Comparison of ENCODE assay signal across 39 cellular contexts in genomic region chr5:77910789-77911188, GRCh38.
"Had no signal": no experiment of that assay in that cellular context is flagged by ENCODE, and none has a peak within 500 bp of the region (broad histone marks: within the 10 kb centered on the region; RNA-seq: fewer than 3 reads in every experiment).

No MANE protein-coding gene starts in this region.

- H3K4me1 ChIP-seq: adrenal gland, ascending aorta, body of pancreas, breast epithelium had no signal

- DNase-seq: activated effector memory CD4-positive, alpha-beta T cell treated with anti-CD3 and anti-CD28 coated beads, Interleukin-2, amount 50 U/mL, for 16 hours; activated effector memory CD4-positive, alpha-beta T cell treated with Interleukin-2 at 50 U/mL for 16 hours; activated gamma-delta T cell; activated gamma-delta T cell treated with Interleukin-2 at 50 U/mL for 16 hours; activated naive CD4-positive, alpha-beta T cell; activated naive CD4-positive, alpha-beta T cell treated with anti-CD3 and anti-CD28 coated beads for 36 hours; activated naive CD4-positive, alpha-beta T cell treated with anti-CD3 and anti-CD28 coated beads, Interleukin-2, amount 10 ng/mL, durations not matched to agents 7 days and 5 days; activated naive CD4-positive, alpha-beta T cell treated with anti-CD3 and anti-CD28 coated beads, Interleukin-2, amount 50 U/mL, for 16 hours; activated naive CD4-positive, alpha-beta T cell treated with Interleukin-2 at 50 U/mL for 16 hours; activated naive CD8-positive, alpha-beta T cell treated with anti-CD3 and anti-CD28 coated beads for 36 hours; activated naive CD8-positive, alpha-beta T cell treated with anti-CD3 and anti-CD28 coated beads, Interleukin-2, amount 10 ng/mL, durations not matched to agents 7 days and 5 days; activated naive CD8-positive, alpha-beta T cell treated with anti-CD3 and anti-CD28 coated beads, Interleukin-2, amount 50 U/mL, for 24 hours; activated T-cell treated with anti-CD3 and anti-CD28 coated beads, Interleukin-2, amount 50 U/mL, for 1 hour; activated T-cell treated with anti-CD3 and anti-CD28 coated beads, Interleukin-2, amount 50 U/mL, for 24 hours; activated T-cell treated with anti-CD3 and anti-CD28 coated beads, Interleukin-2, amount 50 U/mL, for 4 hours; activated T-cell treated with anti-CD3 and anti-CD28 coated beads, Interleukin-2, amount 50 U/mL, for 48 hours; activated T-cell treated with anti-CD3 and anti-CD28 coated beads, Interleukin-2, amount 50 U/mL, for 72 hours; adrenal gland; amniotic stem cell; amygdala; anterior cingulate cortex; aorta; body of pancreas; caudate nucleus; central memory CD4-positive, alpha-beta T cell; cerebellar nuclear complex had no signal

- H3K9me3 ChIP-seq: adrenal gland, ascending aorta, body of pancreas, breast epithelium had no signal

- H3K27me3 ChIP-seq: adrenal gland, ascending aorta, body of pancreas, breast epithelium, cardiac muscle cell had no signal

- H3K9me3 Mint-ChIP-seq: activated naive CD4-positive, alpha-beta T cell treated with anti-CD3 and anti-CD28 coated beads, Interleukin-2, amount 10 ng/mL, durations not matched to agents 7 days and 5 days; activated naive CD8-positive, alpha-beta T cell treated with anti-CD3 and anti-CD28 coated beads, Interleukin-2, amount 50 U/mL, for 24 hours; activated T-cell treated with anti-CD3 and anti-CD28 coated beads, Interleukin-2, amount 50 U/mL, for 24 hours; activated T-cell treated with anti-CD3 and anti-CD28 coated beads, Interleukin-2, amount 50 U/mL, for 4 hours; activated T-helper 1 cell treated with anti-CD3 and anti-CD28 coated beads, Interleukin-12 subunit alpha, Interleukin-12 subunit beta, Interleukin-2, Interleukin-4 antibody, amounts not matched to agents 30 ng/mL and 10 ng/mL and 1 ng/mL, durations not matched to agents 14 hours and 24 hours and 36 hours; activated T-helper 2 cell treated with anti-CD3 and anti-CD28 coated beads, Interferon-gamma antibody, Interleukin-2, Interleukin-4, amounts not matched to agents 10 μg/mL and 5 μg/mL and 100 μg/mL, durations not matched to agents 14 hours and 24 hours and 36 hours had no signal

- H3K36me3 ChIP-seq: adrenal gland, ascending aorta, breast epithelium, cardiac muscle cell had no signal

- H3K4me3 ChIP-seq: adrenal gland, ascending aorta, body of pancreas, breast epithelium, cardiac muscle cell had no signal

- FAIRE-seq: astrocyte, bronchial epithelial cell had no signal

- H3K36me3 Mint-ChIP-seq: activated naive CD4-positive, alpha-beta T cell treated with anti-CD3 and anti-CD28 coated beads, Interleukin-2, amount 10 ng/mL, durations not matched to agents 7 days and 5 days; activated naive CD4-positive, alpha-beta T cell treated with anti-CD3 and anti-CD28 coated beads, Interleukin-2, amount 50 U/mL, for 24 hours; activated naive CD8-positive, alpha-beta T cell treated with anti-CD3 and anti-CD28 coated beads for 36 hours; activated naive CD8-positive, alpha-beta T cell treated with anti-CD3 and anti-CD28 coated beads, Interleukin-2, amount 10 ng/mL, durations not matched to agents 7 days and 5 days; brain had no signal

- H3K27ac ChIP-seq: adrenal gland, ascending aorta, body of pancreas, breast epithelium, cardiac muscle cell had no signal

- H3K4me3 Mint-ChIP-seq: activated naive CD4-positive, alpha-beta T cell treated with anti-CD3 and anti-CD28 coated beads for 36 hours; activated naive CD4-positive, alpha-beta T cell treated with anti-CD3 and anti-CD28 coated beads, Interleukin-2, amount 10 ng/mL, durations not matched to agents 7 days and 5 days; activated naive CD4-positive, alpha-beta T cell treated with anti-CD3 and anti-CD28 coated beads, Interleukin-2, amount 50 U/mL, for 24 hours; activated naive CD8-positive, alpha-beta T cell; activated naive CD8-positive, alpha-beta T cell treated with anti-CD3 and anti-CD28 coated beads for 36 hours; activated naive CD8-positive, alpha-beta T cell treated with anti-CD3 and anti-CD28 coated beads, Interleukin-2, amount 10 ng/mL, durations not matched to agents 7 days and 5 days; activated naive CD8-positive, alpha-beta T cell treated with anti-CD3 and anti-CD28 coated beads, Interleukin-2, amount 50 U/mL, for 24 hours; activated T-cell treated with anti-CD3 and anti-CD28 coated beads, Interleukin-2, amount 50 U/mL, for 24 hours; activated T-cell treated with anti-CD3 and anti-CD28 coated beads, Interleukin-2, amount 50 U/mL, for 4 hours; activated T-cell treated with anti-CD3 and anti-CD28 coated beads, Interleukin-2, amount 50 U/mL, for 72 hours; activated T-helper 1 cell treated with anti-CD3 and anti-CD28 coated beads, Interleukin-12 subunit alpha, Interleukin-12 subunit beta, Interleukin-2, Interleukin-4 antibody, amounts not matched to agents 30 ng/mL and 10 ng/mL and 1 ng/mL, durations not matched to agents 14 hours and 24 hours and 36 hours; activated T-helper 17 cell treated with anti-CD3 and anti-CD28 coated beads, Interleukin-2, amount 50 U/mL, for 72 hours; brain; central memory CD8-positive, alpha-beta T cell had no signal

- H3K27ac Mint-ChIP-seq: activated naive CD4-positive, alpha-beta T cell treated with anti-CD3 and anti-CD28 coated beads for 36 hours; activated naive CD4-positive, alpha-beta T cell treated with anti-CD3 and anti-CD28 coated beads, Interleukin-2, amount 10 ng/mL, durations not matched to agents 7 days and 5 days; activated naive CD4-positive, alpha-beta T cell treated with anti-CD3 and anti-CD28 coated beads, Interleukin-2, amount 50 U/mL, for 24 hours; activated naive CD4-positive, alpha-beta T cell treated with anti-CD3 and anti-CD28 coated beads, Interleukin-2, amount 50 U/mL, for 72 hours; activated naive CD8-positive, alpha-beta T cell; activated naive CD8-positive, alpha-beta T cell treated with anti-CD3 and anti-CD28 coated beads for 36 hours; activated naive CD8-positive, alpha-beta T cell treated with anti-CD3 and anti-CD28 coated beads, Interleukin-2, amount 10 ng/mL, durations not matched to agents 7 days and 5 days; activated naive CD8-positive, alpha-beta T cell treated with anti-CD3 and anti-CD28 coated beads, Interleukin-2, amount 50 U/mL, for 24 hours; activated T-cell treated with anti-CD3 and anti-CD28 coated beads, Interleukin-2, amount 50 U/mL, for 24 hours; activated T-cell treated with anti-CD3 and anti-CD28 coated beads, Interleukin-2, amount 50 U/mL, for 72 hours; activated T-helper 1 cell treated with anti-CD3 and anti-CD28 coated beads, Interleukin-12 subunit alpha, Interleukin-12 subunit beta, Interleukin-2, Interleukin-4 antibody, amounts not matched to agents 30 ng/mL and 10 ng/mL and 1 ng/mL, durations not matched to agents 14 hours and 24 hours and 36 hours; activated T-helper 17 cell treated with anti-CD3 and anti-CD28 coated beads, Interleukin-2, amount 50 U/mL, for 72 hours; activated T-helper 2 cell treated with anti-CD3 and anti-CD28 coated beads, Interferon-gamma antibody, Interleukin-2, Interleukin-4, amounts not matched to agents 10 μg/mL and 5 μg/mL and 100 μg/mL, durations not matched to agents 14 hours and 24 hours and 36 hours; brain had no signal

- H3K4me1 Mint-ChIP-seq: activated naive CD4-positive, alpha-beta T cell treated with anti-CD3 and anti-CD28 coated beads, Interleukin-2, amount 10 ng/mL, durations not matched to agents 7 days and 5 days; activated naive CD4-positive, alpha-beta T cell treated with anti-CD3 and anti-CD28 coated beads, Interleukin-2, amount 50 U/mL, for 24 hours; activated naive CD8-positive, alpha-beta T cell treated with anti-CD3 and anti-CD28 coated beads for 36 hours; activated naive CD8-positive, alpha-beta T cell treated with anti-CD3 and anti-CD28 coated beads, Interleukin-2, amount 10 ng/mL, durations not matched to agents 7 days and 5 days; activated naive CD8-positive, alpha-beta T cell treated with anti-CD3 and anti-CD28 coated beads, Interleukin-2, amount 50 U/mL, for 24 hours; activated T-helper 17 cell treated with anti-CD3 and anti-CD28 coated beads, Interleukin-2, amount 50 U/mL, for 72 hours; central memory CD8-positive, alpha-beta T cell had no signal

- ATAC-seq: activated naive CD4-positive, alpha-beta T cell treated with anti-CD3 and anti-CD28 coated beads, Interleukin-2, amount 50 U/mL, for 72 hours; activated naive CD8-positive, alpha-beta T cell treated with anti-CD3 and anti-CD28 coated beads, Interleukin-2, amount 50 U/mL, for 24 hours; activated T-cell treated with anti-CD3 and anti-CD28 coated beads, Interleukin-2, amount 50 U/mL, for 4 hours; activated T-cell treated with anti-CD3 and anti-CD28 coated beads, Interleukin-2, amount 50 U/mL, for 72 hours; activated T-helper 17 cell treated with anti-CD3 and anti-CD28 coated beads, Interleukin-2, amount 50 U/mL, for 72 hours; body of pancreas had no signal
